ENCODE assay signal across 1 cellular context in the genomic region with DNA sequence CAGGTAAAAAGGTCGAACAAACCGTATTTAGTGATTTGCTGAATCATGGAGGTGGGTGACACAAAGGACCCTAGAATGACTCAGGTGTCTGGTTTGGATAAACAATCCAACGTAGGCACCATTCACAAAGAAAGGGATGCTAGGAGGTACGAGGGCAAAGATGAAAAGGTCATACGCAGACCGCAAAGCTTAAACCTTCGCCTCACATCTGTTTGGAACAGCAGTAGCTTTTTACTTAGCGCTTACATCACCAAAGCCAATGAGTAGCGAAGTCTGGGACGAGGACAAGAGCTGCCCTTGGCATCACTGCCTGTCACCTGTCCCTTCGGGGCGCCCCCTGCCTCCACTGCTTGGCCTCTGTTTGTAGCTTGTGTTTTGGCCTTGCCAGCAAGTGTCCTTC.
TF ChIP-seq lines count a peak whose summit lies in the region.

No MANE protein-coding gene starts in this region.

TF ChIP-seq in HCT116, 20 proteins besides CTCF, POLR2A, EP300 and RAD21:
- TF ChIP-seq, protein P1, sequence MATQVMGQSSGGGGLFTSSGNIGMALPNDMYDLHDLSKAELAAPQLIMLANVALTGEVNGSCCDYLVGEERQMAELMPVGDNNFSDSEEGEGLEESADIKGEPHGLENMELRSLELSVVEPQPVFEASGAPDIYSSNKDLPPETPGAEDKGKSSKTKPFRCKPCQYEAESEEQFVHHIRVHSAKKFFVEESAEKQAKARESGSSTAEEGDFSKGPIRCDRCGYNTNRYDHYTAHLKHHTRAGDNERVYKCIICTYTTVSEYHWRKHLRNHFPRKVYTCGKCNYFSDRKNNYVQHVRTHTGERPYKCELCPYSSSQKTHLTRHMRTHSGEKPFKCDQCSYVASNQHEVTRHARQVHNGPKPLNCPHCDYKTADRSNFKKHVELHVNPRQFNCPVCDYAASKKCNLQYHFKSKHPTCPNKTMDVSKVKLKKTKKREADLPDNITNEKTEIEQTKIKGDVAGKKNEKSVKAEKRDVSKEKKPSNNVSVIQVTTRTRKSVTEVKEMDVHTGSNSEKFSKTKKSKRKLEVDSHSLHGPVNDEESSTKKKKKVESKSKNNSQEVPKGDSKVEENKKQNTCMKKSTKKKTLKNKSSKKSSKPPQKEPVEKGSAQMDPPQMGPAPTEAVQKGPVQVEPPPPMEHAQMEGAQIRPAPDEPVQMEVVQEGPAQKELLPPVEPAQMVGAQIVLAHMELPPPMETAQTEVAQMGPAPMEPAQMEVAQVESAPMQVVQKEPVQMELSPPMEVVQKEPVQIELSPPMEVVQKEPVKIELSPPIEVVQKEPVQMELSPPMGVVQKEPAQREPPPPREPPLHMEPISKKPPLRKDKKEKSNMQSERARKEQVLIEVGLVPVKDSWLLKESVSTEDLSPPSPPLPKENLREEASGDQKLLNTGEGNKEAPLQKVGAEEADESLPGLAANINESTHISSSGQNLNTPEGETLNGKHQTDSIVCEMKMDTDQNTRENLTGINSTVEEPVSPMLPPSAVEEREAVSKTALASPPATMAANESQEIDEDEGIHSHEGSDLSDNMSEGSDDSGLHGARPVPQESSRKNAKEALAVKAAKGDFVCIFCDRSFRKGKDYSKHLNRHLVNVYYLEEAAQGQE (IDR thresholded peaks at IDR 0.05; ENCODE audit: low read depth): no peak
- peak; percentile 57 for TF ChIP-seq JUND (IDR thresholded peaks at IDR 0.05)
- TF ChIP-seq ELF1 (IDR thresholded peaks at IDR 0.05; ENCODE audit: borderline replicate concordance, low read depth): no peak
- no peak for TF ChIP-seq EZH2phosphoT487 (IDR thresholded peaks at IDR 0.05; ENCODE audit: borderline replicate concordance)
- no peak for TF ChIP-seq TCF7L2 (IDR thresholded peaks at IDR 0.05; ENCODE audit: borderline replicate concordance, extremely low read depth, insufficient read depth, insufficient read length)
- TF ChIP-seq ZNF274 (IDR thresholded peaks at IDR 0.05; ENCODE audit: low read depth, low read length): no peak
- TF ChIP-seq, protein P2, sequence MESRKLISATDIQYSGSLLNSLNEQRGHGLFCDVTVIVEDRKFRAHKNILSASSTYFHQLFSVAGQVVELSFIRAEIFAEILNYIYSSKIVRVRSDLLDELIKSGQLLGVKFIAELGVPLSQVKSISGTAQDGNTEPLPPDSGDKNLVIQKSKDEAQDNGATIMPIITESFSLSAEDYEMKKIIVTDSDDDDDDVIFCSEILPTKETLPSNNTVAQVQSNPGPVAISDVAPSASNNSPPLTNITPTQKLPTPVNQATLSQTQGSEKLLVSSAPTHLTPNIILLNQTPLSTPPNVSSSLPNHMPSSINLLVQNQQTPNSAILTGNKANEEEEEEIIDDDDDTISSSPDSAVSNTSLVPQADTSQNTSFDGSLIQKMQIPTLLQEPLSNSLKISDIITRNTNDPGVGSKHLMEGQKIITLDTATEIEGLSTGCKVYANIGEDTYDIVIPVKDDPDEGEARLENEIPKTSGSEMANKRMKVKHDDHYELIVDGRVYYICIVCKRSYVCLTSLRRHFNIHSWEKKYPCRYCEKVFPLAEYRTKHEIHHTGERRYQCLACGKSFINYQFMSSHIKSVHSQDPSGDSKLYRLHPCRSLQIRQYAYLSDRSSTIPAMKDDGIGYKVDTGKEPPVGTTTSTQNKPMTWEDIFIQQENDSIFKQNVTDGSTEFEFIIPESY (IDR thresholded peaks at IDR 0.05; ENCODE audit: extremely low read depth, insufficient replicate concordance, low read length): no peak
- no peak for TF ChIP-seq YY1 (IDR thresholded peaks at IDR 0.05; ENCODE audit: extremely low read depth, insufficient replicate concordance, low read depth, low read length)
- no peak for TF ChIP-seq SRF (IDR thresholded peaks at IDR 0.05; ENCODE audit: low read depth)
- TF ChIP-seq MAX (IDR thresholded peaks at IDR 0.05): peak; percentile 51; the same call in 1 of the 2 replicates
- no peak for TF ChIP-seq POLR2AphosphoS5 (IDR thresholded peaks at IDR 0.05; ENCODE audit: low read depth, low read length)
- TF ChIP-seq SIN3A (IDR thresholded peaks at IDR 0.05; ENCODE audit: low read depth): no peak
- TF ChIP-seq ATF3 (IDR thresholded peaks at IDR 0.05): no peak
- TF ChIP-seq EZH2 (IDR thresholded peaks at IDR 0.05): no peak
- TF ChIP-seq ZFX (IDR thresholded peaks at IDR 0.05): no peak
- TF ChIP-seq CEBPB (IDR thresholded peaks at IDR 0.05; ENCODE audit: low read depth): peak; percentile 45; the same call in 1 of the 2 replicates
- peak; percentile 47; the same call in 1 of the 2 replicates for TF ChIP-seq CBX3 (IDR thresholded peaks at IDR 0.05; ENCODE audit: low read depth)
- TF ChIP-seq EGR1 (IDR thresholded peaks at IDR 0.05; ENCODE audit: low read depth): no peak
- TF ChIP-seq FOSL1 (IDR thresholded peaks at IDR 0.05; ENCODE audit: low read depth): peak; percentile 42
- TF ChIP-seq SP1 (IDR thresholded peaks at IDR 0.05; ENCODE audit: low read depth): peak; percentile 37; the same call in 1 of the 2 replicates
